ENCODE assay signal across 9 cellular contexts in the genomic region with DNA sequence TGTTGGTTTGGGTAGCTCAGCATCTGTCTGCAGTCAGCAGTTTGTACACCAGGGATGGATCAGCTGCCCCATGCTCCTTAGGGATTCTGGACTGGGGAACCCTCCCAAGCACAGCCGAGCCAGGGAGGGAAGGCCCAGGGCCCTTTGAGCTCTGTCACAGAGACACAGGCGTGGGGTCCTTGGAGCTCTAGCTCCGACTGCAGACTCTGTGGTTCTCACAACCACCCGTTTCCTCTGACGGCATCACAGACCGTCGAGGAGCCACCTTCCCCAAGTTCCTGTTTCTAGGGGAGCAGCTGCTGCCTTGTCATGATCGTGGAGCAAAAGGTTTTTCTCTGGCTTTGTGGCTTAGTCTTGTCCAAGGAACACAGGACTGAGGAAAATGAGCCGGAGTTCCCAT. TPM values are rescaled to one million over a fixed set of nuclear protein-coding genes. Genes with fewer than 3 reads are reported as not detected.
DNase-seq lines count a peak whose midpoint lies in the region; ATAC-seq and TF ChIP-seq lines count a peak whose summit lies in the region.
"Had no signal": no experiment of that assay in that cellular context is flagged by ENCODE, and none has a peak within 500 bp of the region (broad histone marks: within the 10 kb centered on the region; RNA-seq: fewer than 3 reads in every experiment).

A gene with protein sequence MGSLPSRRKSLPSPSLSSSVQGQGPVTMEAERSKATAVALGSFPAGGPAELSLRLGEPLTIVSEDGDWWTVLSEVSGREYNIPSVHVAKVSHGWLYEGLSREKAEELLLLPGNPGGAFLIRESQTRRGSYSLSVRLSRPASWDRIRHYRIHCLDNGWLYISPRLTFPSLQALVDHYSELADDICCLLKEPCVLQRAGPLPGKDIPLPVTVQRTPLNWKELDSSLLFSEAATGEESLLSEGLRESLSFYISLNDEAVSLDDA (minus strand): TSS at position 199 of the 400 bp plus-strand sequence. CDS start 4,861 bp downstream, outside the sequence.

- no peaks in the 10 kb centered on the region for H3K79me2 ChIP-seq in neural progenitor cell (ENCODE audit: low read depth)

- no peaks in the 10 kb centered on the region for H3K9me3 Mint-ChIP-seq in activated T-cell treated with anti-CD3 and anti-CD28 coated beads, Interleukin-2, amount 50 U/mL, for 72 hours
- H3K9me3 Mint-ChIP-seq in neural progenitor cell, result no peaks in the 10 kb centered on the region

- H3K27me3 Mint-ChIP-seq in activated T-cell treated with anti-CD3 and anti-CD28 coated beads, Interleukin-2, amount 50 U/mL, for 72 hours (ENCODE audit: low read depth), result no peaks in the 10 kb centered on the region
- peaks cover 7% of the 10 kb centered on the region for H3K27me3 Mint-ChIP-seq in neural progenitor cell (ENCODE audit: insufficient read depth, low read depth)

- peak; percentile 64 to 72 for ATAC-seq in activated T-cell treated with anti-CD3 and anti-CD28 coated beads, Interleukin-2, amount 50 U/mL, for 72 hours (replicated peaks in 1 of 2)
- no peak for ATAC-seq in HG03045 (IDR thresholded peaks at IDR 0.05; ENCODE audit: unreplicated experiment)

- H3K9me3 ChIP-seq in cardiac muscle cell (ENCODE audit: low read depth) (no peaks in the 10 kb centered on the region), left ventricle myocardium inferior (replicated peaks) (no peaks in the 10 kb centered on the region), neural progenitor cell (ENCODE audit: low read depth) (no peaks in the 10 kb centered on the region)

- H3K27me3 ChIP-seq in cardiac muscle cell (no peaks in the 10 kb centered on the region), left ventricle myocardium inferior (ENCODE audit: low read depth) (no peaks in the 10 kb centered on the region), neural progenitor cell (no peaks in the 10 kb centered on the region)

- TF ChIP-seq CTCF in cardiac muscle cell (IDR thresholded peaks at IDR 0.05; ENCODE audit: low read depth, low read length) (no peak), left ventricle myocardium inferior (IDR thresholded peaks at IDR 0.05; ENCODE audit: borderline replicate concordance) (no peak), neural progenitor cell (IDR thresholded peaks at IDR 0.05) (no peak)

- H3K27ac ChIP-seq in cardiac muscle cell (peak within 1 kb of the TSS; percentile 62), left ventricle myocardium inferior (replicated peaks) (no peak within 1 kb of the TSS), neural progenitor cell (peak within 1 kb of the TSS; percentile 41)

- DNase-seq in cardiac muscle cell (ENCODE audit: low read depth in 1 of 2, low spot score in 1 of 2) (no peak), left ventricle myocardium inferior (no peak), neural progenitor cell (ENCODE audit: low spot score) (no peak), Ammon's horn (ENCODE audit: low spot score) (no peak), NCI-H1694 (lab: John Stamatoyannopoulos, UW) (no peak), NCI-H128 (lab: John Stamatoyannopoulos, UW; ENCODE audit: unreplicated experiment) (no peak)
- DNase-seq in activated T-cell treated with anti-CD3 and anti-CD28 coated beads, Interleukin-2, amount 50 U/mL, for 72 hours, result peak; percentile 70 to 75

- H3K36me3 ChIP-seq in cardiac muscle cell (no peaks in the 10 kb centered on the region), left ventricle myocardium inferior (peaks cover 1% of the 10 kb centered on the region), neural progenitor cell (no peaks in the 10 kb centered on the region)

- H3K4me1 Mint-ChIP-seq in activated T-cell treated with anti-CD3 and anti-CD28 coated beads, Interleukin-2, amount 50 U/mL, for 72 hours (ENCODE audit: low read depth), result peaks cover 51% of the 10 kb centered on the region
- H3K4me1 Mint-ChIP-seq in neural progenitor cell, result peaks cover 18% of the 10 kb centered on the region

- H3K4me1 ChIP-seq in cardiac muscle cell (ENCODE audit: low read depth) (peaks cover 6% of the 10 kb centered on the region), left ventricle myocardium inferior (no peaks in the 10 kb centered on the region), neural progenitor cell (peaks cover 31% of the 10 kb centered on the region)

- H3K4me3 Mint-ChIP-seq in activated T-cell treated with anti-CD3 and anti-CD28 coated beads, Interleukin-2, amount 50 U/mL, for 72 hours, result peak within 1 kb of the TSS; percentile 96 to 100
- no peak within 1 kb of the TSS for H3K4me3 Mint-ChIP-seq in neural progenitor cell

- H2AFZ ChIP-seq in neural progenitor cell (replicated peaks), result no peak within 1 kb of the TSS

- no peaks in the 10 kb centered on the region for H4K20me1 ChIP-seq in neural progenitor cell (ENCODE audit: low read depth)

- H3K9ac ChIP-seq in neural progenitor cell, result no peak within 1 kb of the TSS

- intact Hi-C loops in left ventricle myocardium inferior (cut with micrococcal nuclease), result no loop called here

- H3K4me3 ChIP-seq in cardiac muscle cell (no peak within 1 kb of the TSS), left ventricle myocardium inferior (no peak within 1 kb of the TSS), neural progenitor cell (no peak within 1 kb of the TSS)

- peak within 1 kb of the TSS; percentile 55 for H3K4me2 ChIP-seq in neural progenitor cell

- H3K27ac Mint-ChIP-seq in activated T-cell treated with anti-CD3 and anti-CD28 coated beads, Interleukin-2, amount 50 U/mL, for 72 hours, result peak within 1 kb of the TSS; percentile 100
- H3K27ac Mint-ChIP-seq in neural progenitor cell, result peak within 1 kb of the TSS; percentile 72

- peaks cover 24% of the 10 kb centered on the region for H3F3A ChIP-seq in neural progenitor cell (ENCODE audit: low read depth)

- H3K36me3 Mint-ChIP-seq in activated T-cell treated with anti-CD3 and anti-CD28 coated beads, Interleukin-2, amount 50 U/mL, for 72 hours (ENCODE audit: insufficient read depth in 2 of 2), result peaks cover 4 to 5% of the 10 kb centered on the region in 2 donors
- no peaks in the 10 kb centered on the region for H3K36me3 Mint-ChIP-seq in neural progenitor cell

RNA-seq across cellular contexts. Expression of the gene that starts here (rescaled TPM):
- 0.11 and 0.21 TPM in 2 replicates for total RNA-seq in cardiac muscle cell
- polyA plus RNA-seq in cardiac muscle cell, result not detected in 2 replicates
- 0.19 TPM for total RNA-seq in left ventricle myocardium inferior
- 10 to 100 TPM; 44.9 to 56.6 TPM for total RNA-seq in activated T-cell treated with anti-CD3 and anti-CD28 coated beads, Interleukin-2, amount 50 U/mL, for 72 hours
- total RNA-seq in neural progenitor cell (ENCODE audit: low replicate concordance), result 0.21 and 0.50 TPM in 2 replicates
- polyA plus RNA-seq: AG04450 had no signal

Comparison
In these comparisons a context has a peak if more than half of its experiments do, and no peak if none do; other contexts are left out.
1. RNA of the gene that starts here (total RNA-seq): 44.9 to 56.6 TPM in activated T-cell treated with anti-CD3 and anti-CD28 coated beads, Interleukin-2, amount 50 U/mL, for 72 hours; 0.11 to 0.21 TPM in cardiac muscle cell, 0.21 to 0.50 TPM in neural progenitor cell and 0.19 TPM in left ventricle myocardium inferior (single experiment); every median in the first group is over 10 times any median in the second.
2. DNase-seq: peak in activated T-cell treated with anti-CD3 and anti-CD28 coated beads, Interleukin-2, amount 50 U/mL, for 72 hours (2 of 2); none in cardiac muscle cell (0 of 2), left ventricle myocardium inferior (single experiment), neural progenitor cell (single experiment), Ammon's horn (single experiment), NCI-H1694 (single experiment) and NCI-H128 (single experiment).